19 cellular contexts compared by ENCODE assay signal in genomic region chr18:58390399-58390798, GRCh38.
DNase-seq lines count a peak whose midpoint lies in the region; TF ChIP-seq lines count a peak whose summit lies in the region.
"Had no signal": no experiment of that assay in that cellular context is flagged by ENCODE, and none has a peak within 500 bp of the region (broad histone marks: within the 10 kb centered on the region; RNA-seq: fewer than 3 reads in every experiment).

No MANE protein-coding gene starts in this region.

- H4K20me1 ChIP-seq in smooth muscle cell (ENCODE audit: low read depth): no peaks in the 10 kb centered on the region

- H3F3A ChIP-seq in smooth muscle cell (ENCODE audit: low read depth): peaks cover 14% of the 10 kb centered on the region

- H3K27me3 ChIP-seq in endodermal cell (ENCODE audit: control insufficient read depth, insufficient read depth, low read length, poor library complexity, severe bottlenecking): no peaks in the 10 kb centered on the region
- no peaks in the 10 kb centered on the region for H3K27me3 ChIP-seq in smooth muscle cell (ENCODE audit: low read depth)

- H3K4me3 Mint-ChIP-seq in endodermal cell (no peak overlapping the region), nephron progenitor cell (no peak overlapping the region), immature natural killer cell (no peak overlapping the region)

- no peaks in the 10 kb centered on the region for H3K9me3 Mint-ChIP-seq in endodermal cell
- no peaks in the 10 kb centered on the region for H3K9me3 Mint-ChIP-seq in nephron progenitor cell
- H3K9me3 Mint-ChIP-seq in immature natural killer cell: no peaks in the 10 kb centered on the region

- peak; percentile 67 for DNase-seq in NCI-H82 (lab: John Stamatoyannopoulos, UW)
- DNase-seq in endodermal cell: peak; percentile 25
- peak; percentile 54 for DNase-seq in nephron progenitor cell
- no peak for DNase-seq in smooth muscle cell (lab: John Stamatoyannopoulos, UW; ENCODE audit: unreplicated experiment)
- no peak for DNase-seq in GM19240 (ENCODE audit: insufficient read length, low spot score)
- no peak for DNase-seq in immature natural killer cell
- DNase-seq in stimulated activated CD4-positive, alpha-beta T cell treated with anti-CD3 and anti-CD28 coated beads, Interleukin-4, amount 100 ng/mL, for 4 hours: no peak
- DNase-seq: ACHN, AML-193, DMS79 treated with DMSO at 0.1 percent for 48 hours, KG1, NCI-H1105 treated with DMSO at 0.1 percent for 48 hours, NCI-H1694, NCI-H510A, NCI-H748 treated with DMSO at 0.1 percent for 48 hours, OCI-M1, SHP77 treated with DMSO at 0.1 percent for 48 hours had no signal

- no peak for TF ChIP-seq CTCF in endodermal cell (conservative IDR thresholded peaks at IDR 0.05)
- no peak for TF ChIP-seq CTCF in nephron progenitor cell (IDR thresholded peaks at IDR 0.05)
- no peak for TF ChIP-seq CTCF in smooth muscle cell (IDR thresholded peaks at IDR 0.05; ENCODE audit: borderline replicate concordance, insufficient read depth, poor library complexity, severe bottlenecking)

- H3K36me3 Mint-ChIP-seq in endodermal cell (ENCODE audit: low read depth) (peaks cover 60% of the 10 kb centered on the region), nephron progenitor cell (ENCODE audit: low read depth) (peaks cover 55% of the 10 kb centered on the region), immature natural killer cell (no peaks in the 10 kb centered on the region)

- H3K9me3 ChIP-seq in endodermal cell (ENCODE audit: control insufficient read depth, low read length) (no peaks in the 10 kb centered on the region), smooth muscle cell (replicated peaks; ENCODE audit: low read depth) (no peaks in the 10 kb centered on the region)
- H3K9me3 ChIP-seq: HAP-1 had no signal

- H3K4me1 ChIP-seq in endodermal cell (ENCODE audit: control insufficient read depth, insufficient read depth, low read length) (no peaks in the 10 kb centered on the region), smooth muscle cell (ENCODE audit: low read depth) (peaks cover 9% of the 10 kb centered on the region)
- H3K4me1 ChIP-seq: HAP-1 had no signal

- H2AFZ ChIP-seq in smooth muscle cell (ENCODE audit: low read depth): no peak overlapping the region

- H3K4me1 Mint-ChIP-seq in endodermal cell (no peaks in the 10 kb centered on the region), nephron progenitor cell (peaks cover 47% of the 10 kb centered on the region), immature natural killer cell (no peaks in the 10 kb centered on the region)

- H3K27ac ChIP-seq in endodermal cell (ENCODE audit: low read depth, low read length): no peak overlapping the region
- H3K27ac ChIP-seq in smooth muscle cell (ENCODE audit: low read depth): peak overlapping the region; percentile 12
- H3K27ac ChIP-seq: C4-2B had no signal

- H3K27ac Mint-ChIP-seq in endodermal cell: no peak overlapping the region
- H3K27ac Mint-ChIP-seq in nephron progenitor cell: no peak overlapping the region
- no peak overlapping the region for H3K27ac Mint-ChIP-seq in immature natural killer cell

- WGBS in endodermal cell (ENCODE audit: insufficient coverage in 1 of 2, insufficient read length in 1 of 2), 2 experiments: 92 to 95% methylated on average over 9 of the region's 9 CpGs
- WGBS in smooth muscle cell (ENCODE audit: low lambda C conversion rate): 85% methylated on average over 9 of the region's 9 CpGs

- H3K27me3 Mint-ChIP-seq in endodermal cell (ENCODE audit: insufficient read depth): no peaks in the 10 kb centered on the region
- H3K27me3 Mint-ChIP-seq in nephron progenitor cell (ENCODE audit: low read depth, poor library complexity): no peaks in the 10 kb centered on the region
- peaks cover 0 to 3% (median 0%) of the 10 kb centered on the region in 3 donors for H3K27me3 Mint-ChIP-seq in immature natural killer cell (ENCODE audit: low read depth in 3 of 3)

- H3K4me2 ChIP-seq in smooth muscle cell: no peak overlapping the region

- H3K79me2 ChIP-seq in smooth muscle cell (ENCODE audit: low read depth): no peaks in the 10 kb centered on the region

- peaks cover 69% of the 10 kb centered on the region for H3K36me3 ChIP-seq in endodermal cell (ENCODE audit: control insufficient read depth, insufficient read depth, low read length)
- no peaks in the 10 kb centered on the region for H3K36me3 ChIP-seq in smooth muscle cell (ENCODE audit: low read depth)
- H3K36me3 ChIP-seq: HAP-1 had no signal

- no peak overlapping the region for H3K4me3 ChIP-seq in endodermal cell (ENCODE audit: low read length)
- no peak overlapping the region for H3K4me3 ChIP-seq in smooth muscle cell
- H3K4me3 ChIP-seq: HAP-1 had no signal

- H3K9ac ChIP-seq in endodermal cell (ENCODE audit: extremely low read depth, low read length, poor library complexity, severe bottlenecking): no peak overlapping the region
- H3K9ac ChIP-seq in smooth muscle cell (ENCODE audit: low read depth): no peak overlapping the region

Comparison
In these comparisons a context has a peak if more than half of its experiments do, and no peak if none do; other contexts are left out.
1. DNase-seq: peak in NCI-H82 (single experiment), endodermal cell (single experiment) and nephron progenitor cell (single experiment); none in smooth muscle cell (single experiment), GM19240 (single experiment), immature natural killer cell (0 of 3) and stimulated activated CD4-positive, alpha-beta T cell treated with anti-CD3 and anti-CD28 coated beads, Interleukin-4, amount 100 ng/mL, for 4 hours (0 of 2).